ENCODE assay signal across 8 cellular contexts in genomic region chr3:36792342-36792741, GRCh38. TPM values are rescaled to one million over a fixed set of nuclear protein-coding genes. Genes with fewer than 3 reads are reported as not detected.
A peak's percentile ranks its signal among the peaks of the same experiment; 100 is the strongest.
DNase-seq lines count a peak whose midpoint lies in the region; ATAC-seq, FAIRE-seq and TF ChIP-seq lines count a peak whose summit lies in the region.

No MANE protein-coding gene starts in this region.

- no peaks in the 10 kb centered on the region for H3K4me1 ChIP-seq in small intestine (ENCODE audit: control insufficient read depth in 2 of 2, insufficient read depth in 1 of 2, low read depth in 1 of 2, low read length in 1 of 2)

- WGBS in small intestine, 3 donors, result 55 to 64% (median 57%) methylated on average over 4 of the region's 4 CpGs

- H3K9me3 ChIP-seq in small intestine (ENCODE audit: control insufficient read depth, low read depth), result no peaks in the 10 kb centered on the region

- H3K36me3 ChIP-seq in small intestine (ENCODE audit: control insufficient read depth in 2 of 2, insufficient read depth in 2 of 2, low read length in 2 of 2), result no peaks in the 10 kb centered on the region

- peak; percentile 0 to 1 for DNase-seq in NCI-H1930 (lab: John Stamatoyannopoulos, UW)
- peak; percentile 39 to 51 for DNase-seq in cardiac fibroblast (ENCODE audit: low read depth in 2 of 2)
- peak; percentile 18 for DNase-seq in small intestine
- no peak for DNase-seq in amygdala (lab: John Stamatoyannopoulos, UW)

- no peak overlapping the region for H3K4me3 ChIP-seq in cardiac fibroblast (replicated peaks in 1 of 2; ENCODE audit: low read depth in 2 of 2, low read length in 2 of 2)
- no peak overlapping the region for H3K4me3 ChIP-seq in small intestine (ENCODE audit: low read depth in 1 of 2, low read length in 2 of 2)

- no peak for FAIRE-seq in small intestine (lab: Jason Lieb, UNC)

- peak; percentile 47 for TF ChIP-seq CTCF in C4-2B (conservative IDR thresholded peaks at IDR 0.05)
- peak; percentile 65 for TF ChIP-seq CTCF in cardiac fibroblast (IDR thresholded peaks at IDR 0.05; ENCODE audit: low read depth, low read length)

- H3K27ac ChIP-seq in C4-2B, result no peak overlapping the region
- no peak overlapping the region for H3K27ac ChIP-seq in small intestine (ENCODE audit: low read depth in 1 of 2, low read length in 1 of 2)

- ATAC-seq in GM18868 (IDR thresholded peaks at IDR 0.05; ENCODE audit: unreplicated experiment) (peak; percentile 71), HG02938 (IDR thresholded peaks at IDR 0.05; ENCODE audit: unreplicated experiment) (no peak), GM18858 (IDR thresholded peaks at IDR 0.05; ENCODE audit: unreplicated experiment) (no peak)

- no peaks in the 10 kb centered on the region for H3K27me3 ChIP-seq in small intestine (ENCODE audit: control insufficient read depth in 2 of 2, insufficient read depth in 2 of 2, low read length in 2 of 2)

RNA-seq across cellular contexts. Expression of gene DCLK3, which starts 28.0 kb away (rescaled TPM):
- polyA plus RNA-seq in small intestine, result under 1 TPM in 2 of 3 donors, not detected in 1; 0.24 to 0.27 TPM

Comparison
In these comparisons a context has a peak if more than half of its experiments do, and no peak if none do; other contexts are left out.
1. DNase-seq: peak in NCI-H1930 (2 of 2), cardiac fibroblast (2 of 2) and small intestine (single experiment); none in amygdala (0 of 56).